ENCODE assay signal across 8 cellular contexts in the genomic region with DNA sequence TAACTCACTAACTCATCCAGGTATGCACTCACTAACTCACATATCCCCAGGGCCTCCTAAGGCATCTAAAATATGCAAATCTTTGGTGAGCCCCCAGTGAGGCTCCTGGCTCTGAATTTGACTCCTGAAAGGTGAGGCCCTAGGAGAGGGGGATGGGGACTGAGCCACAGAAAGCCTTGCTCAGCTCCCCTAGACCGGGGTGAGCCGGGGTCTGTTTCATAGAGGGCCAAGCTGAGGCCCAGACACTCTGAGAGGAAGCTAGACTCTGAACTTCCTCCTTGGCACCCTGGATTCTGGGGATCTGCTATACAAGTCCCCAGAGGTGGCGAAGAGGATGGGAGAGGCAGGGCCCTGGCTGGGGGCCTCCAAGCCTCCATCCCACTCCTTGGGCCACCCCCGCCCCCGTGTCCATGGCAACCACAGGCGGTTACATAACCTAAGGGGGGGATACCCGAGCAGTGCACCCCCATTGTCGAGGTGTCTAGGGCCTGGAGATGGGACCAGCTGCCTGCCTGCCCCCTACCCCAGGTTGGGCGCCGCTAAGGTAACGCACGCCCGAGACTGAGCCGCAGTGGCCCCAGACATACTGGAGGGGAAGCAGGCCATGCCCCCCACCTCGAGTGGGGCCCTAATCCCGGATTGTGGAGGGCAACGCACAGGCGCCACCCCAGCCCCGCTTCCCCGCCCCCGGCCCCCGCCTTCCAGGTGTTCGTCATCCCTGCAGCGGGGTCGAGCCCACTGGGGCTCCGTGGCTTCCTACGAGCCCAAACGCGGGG. TPM values are rescaled to one million over a fixed set of nuclear protein-coding genes. Genes with fewer than 3 reads are reported as not detected.
DNase-seq lines count a peak whose midpoint lies in the region; ATAC-seq, FAIRE-seq and TF ChIP-seq lines count a peak whose summit lies in the region.

No MANE protein-coding gene starts in this region.

- TF ChIP-seq CTCF in KMS-11 (conservative IDR thresholded peaks at IDR 0.05; ENCODE audit: low read depth, low read length) (no peak), keratinocyte (optimal IDR thresholded peaks at IDR 0.05 in 1 of 3, IDR thresholded peaks at IDR 0.05 in 1 of 3, conservative IDR thresholded peaks at IDR 0.05 in 1 of 3; ENCODE audit: extremely low read depth in 1 of 3, insufficient read depth in 2 of 3, low read length in 3 of 3) (no peak)

- H3K4me2 ChIP-seq in BLaER1 treated with 17β-estradiol and CSF1 and Interleukin-3, amounts not matched to agents 10 nM and 100 nM = peak overlapping the region; percentile 87 to 99 (median 96)
- H3K4me2 ChIP-seq in KMS-11 = peak overlapping the region; percentile 57
- peak overlapping the region; percentile 87 for H3K4me2 ChIP-seq in keratinocyte (ENCODE audit: control insufficient read depth, extremely low read depth, insufficient read depth, low read depth, low read length)

- H3K27me3 ChIP-seq in BLaER1 treated with 17β-estradiol and CSF1 and Interleukin-3, amounts not matched to agents 10 nM and 100 nM = no peaks in the 10 kb centered on the region
- H3K27me3 ChIP-seq in KMS-11 (ENCODE audit: insufficient read depth, low read depth) (no peaks in the 10 kb centered on the region), keratinocyte (ENCODE audit: control insufficient read depth, extremely low read depth, insufficient read depth, low read length) (no peaks in the 10 kb centered on the region), subcutaneous abdominal adipose tissue (ENCODE audit: control insufficient read depth in 5 of 5, insufficient read depth in 4 of 5, low read length in 5 of 5) (no peaks in the 10 kb centered on the region)

- peaks cover 22% of the 10 kb centered on the region for H3K4me1 Mint-ChIP-seq in activated naive CD8-positive, alpha-beta T cell treated with anti-CD3 and anti-CD28 coated beads, Interleukin-2, amount 10 ng/mL, durations not matched to agents 7 days and 5 days

- no peaks in the 10 kb centered on the region for H3K9me3 Mint-ChIP-seq in activated naive CD8-positive, alpha-beta T cell treated with anti-CD3 and anti-CD28 coated beads, Interleukin-2, amount 10 ng/mL, durations not matched to agents 7 days and 5 days

- H4K20me1 ChIP-seq in BLaER1 treated with 17β-estradiol and CSF1 and Interleukin-3, amounts not matched to agents 10 nM and 100 nM = peaks cover 0 to 17% (median 3%) of the 10 kb centered on the region in 11 experiments; a peak in 8 of 22 replicates
- H4K20me1 ChIP-seq in KMS-11 (ENCODE audit: insufficient read depth) = no peaks in the 10 kb centered on the region
- no peaks in the 10 kb centered on the region for H4K20me1 ChIP-seq in keratinocyte (ENCODE audit: control insufficient read depth, extremely low read depth, insufficient read depth, low read length)

- POLR2A ChIA-PET in activated naive CD8-positive, alpha-beta T cell treated with anti-CD3 and anti-CD28 coated beads, Interleukin-2, amount 10 ng/mL, durations not matched to agents 7 days and 5 days (lab: Charles Lee) = interaction anchor here (1.2 kb wide), 1 partner anchor 8 kb away, joined by 4 read pairs; no protein-coding TSS in a partner anchor

- peak overlapping the region; percentile 78 to 89 (median 85) for H3K9ac ChIP-seq in BLaER1 treated with 17β-estradiol and CSF1 and Interleukin-3, amounts not matched to agents 10 nM and 100 nM
- H3K9ac ChIP-seq in KMS-11 = peak overlapping the region; percentile 32; the same call in 1 of the 2 replicates
- peak overlapping the region; percentile 69 for H3K9ac ChIP-seq in keratinocyte (ENCODE audit: control insufficient read depth, extremely low read depth, insufficient read depth, low read length)
- peak overlapping the region in 4 of 5 donors; percentile 66 to 76 (median 72) for H3K9ac ChIP-seq in subcutaneous abdominal adipose tissue (ENCODE audit: low read length in 5 of 5)

- H3K36me3 ChIP-seq in BLaER1 treated with 17β-estradiol and CSF1 and Interleukin-3, amounts not matched to agents 10 nM and 100 nM = peaks cover 28 to 41% (median 34%) of the 10 kb centered on the region in 11 experiments
- no peaks in the 10 kb centered on the region for H3K36me3 ChIP-seq in KMS-11 (ENCODE audit: insufficient read depth)
- peaks cover 0 to 5% of the 10 kb centered on the region in 2 experiments for H3K36me3 ChIP-seq in keratinocyte (ENCODE audit: control insufficient read depth in 2 of 2, extremely low read depth in 1 of 2, insufficient read depth in 2 of 2, low read length in 2 of 2)
- peaks cover 0 to 12% (median 4%) of the 10 kb centered on the region in 5 donors for H3K36me3 ChIP-seq in subcutaneous abdominal adipose tissue (ENCODE audit: control insufficient read depth in 5 of 5, insufficient read depth in 5 of 5, low read length in 5 of 5)

- H3K4me3 Mint-ChIP-seq in activated naive CD8-positive, alpha-beta T cell treated with anti-CD3 and anti-CD28 coated beads, Interleukin-2, amount 10 ng/mL, durations not matched to agents 7 days and 5 days = peak overlapping the region; percentile 73

- dilution Hi-C loops in keratinocyte (cut with MboI; ENCODE audit: extremely low pct_ligation_motif_present, low sequenced_read_pairs) = no loop called here

- H2AFZ ChIP-seq in KMS-11 (ENCODE audit: low read depth) = peak overlapping the region; percentile 59
- peak overlapping the region; percentile 33 for H2AFZ ChIP-seq in keratinocyte (ENCODE audit: control insufficient read depth, low read length)

- H3K9me3 ChIP-seq in BLaER1 treated with 17β-estradiol and CSF1 and Interleukin-3, amounts not matched to agents 10 nM and 100 nM (replicated peaks in 1 of 11) = peaks cover 6 to 15% (median 14%) of the 10 kb centered on the region in 11 experiments; a peak in 21 of 22 replicates
- no peaks in the 10 kb centered on the region for H3K9me3 ChIP-seq in keratinocyte (ENCODE audit: control insufficient read depth, low read depth, low read length)
- peaks cover 0 to 4% (median 3%) of the 10 kb centered on the region in 5 donors for H3K9me3 ChIP-seq in subcutaneous abdominal adipose tissue (ENCODE audit: control insufficient read depth in 5 of 5, low read length in 5 of 5)

- peaks cover 41 to 64% (median 50%) of the 10 kb centered on the region in 10 experiments for H3K4me1 ChIP-seq in BLaER1 treated with 17β-estradiol and CSF1 and Interleukin-3, amounts not matched to agents 10 nM and 100 nM
- H3K4me1 ChIP-seq in KMS-11 (ENCODE audit: low read depth, poor library complexity, severe bottlenecking) = peaks cover 35% of the 10 kb centered on the region
- H3K4me1 ChIP-seq in keratinocyte (ENCODE audit: control insufficient read depth, extremely low read depth, insufficient read depth, low read length) = peaks cover 32% of the 10 kb centered on the region
- H3K4me1 ChIP-seq in subcutaneous abdominal adipose tissue (ENCODE audit: control insufficient read depth in 5 of 5, insufficient read depth in 5 of 5, low read length in 5 of 5) = peaks cover 3 to 49% (median 37%) of the 10 kb centered on the region in 5 donors

- DNase-seq in activated naive CD8-positive, alpha-beta T cell treated with anti-CD3 and anti-CD28 coated beads, Interleukin-2, amount 10 ng/mL, durations not matched to agents 7 days and 5 days = no peak
- DNase-seq in keratinocyte (ENCODE audit: low read depth, low spot score) (no peak), cerebellar cortex (ENCODE audit: low spot score) (no peak), left lobe of liver (ENCODE audit: low spot score) (no peak), glomerular visceral epithelial cell (ENCODE audit: extremely low spot score) (no peak)

- H3K9me1 ChIP-seq in keratinocyte (ENCODE audit: control insufficient read depth, extremely low read depth, insufficient read depth, low read length) = peaks cover 3% of the 10 kb centered on the region

- H3K79me2 ChIP-seq in KMS-11 (ENCODE audit: insufficient read depth, low read depth) (peaks cover 15% of the 10 kb centered on the region), keratinocyte (ENCODE audit: control insufficient read depth, insufficient read depth, low read length) (peaks cover 14% of the 10 kb centered on the region)

- no peaks in the 10 kb centered on the region for H3K27me3 Mint-ChIP-seq in activated naive CD8-positive, alpha-beta T cell treated with anti-CD3 and anti-CD28 coated beads, Interleukin-2, amount 10 ng/mL, durations not matched to agents 7 days and 5 days

- ATAC-seq in activated naive CD8-positive, alpha-beta T cell treated with anti-CD3 and anti-CD28 coated beads, Interleukin-2, amount 10 ng/mL, durations not matched to agents 7 days and 5 days (ENCODE audit: low read depth) = no peak
- no peak for ATAC-seq in left lobe of liver

- H3K27ac Mint-ChIP-seq in activated naive CD8-positive, alpha-beta T cell treated with anti-CD3 and anti-CD28 coated beads, Interleukin-2, amount 10 ng/mL, durations not matched to agents 7 days and 5 days = no peak overlapping the region

- H3K36me3 Mint-ChIP-seq in activated naive CD8-positive, alpha-beta T cell treated with anti-CD3 and anti-CD28 coated beads, Interleukin-2, amount 10 ng/mL, durations not matched to agents 7 days and 5 days = peaks cover 4% of the 10 kb centered on the region

- FAIRE-seq in keratinocyte (lab: Jason Lieb, UNC) = no peak

- H3K4me3 ChIP-seq in BLaER1 treated with 17β-estradiol and CSF1 and Interleukin-3, amounts not matched to agents 10 nM and 100 nM = peak overlapping the region; percentile 70 to 83 (median 74)
- H3K4me3 ChIP-seq in KMS-11 (IDR thresholded peaks at IDR 0.05; ENCODE audit: insufficient read depth, low read depth, low read length) = no peak overlapping the region
- H3K4me3 ChIP-seq in keratinocyte (ENCODE audit: control insufficient read depth in 2 of 3, extremely low read depth in 1 of 3, insufficient read depth in 2 of 3, low read depth in 1 of 3, low read length in 3 of 3) = peak overlapping the region; percentile 55 to 87 (median 64)
- peak overlapping the region; percentile 19 to 67 (median 62) for H3K4me3 ChIP-seq in subcutaneous abdominal adipose tissue (ENCODE audit: low read depth in 1 of 5, low read length in 5 of 5)

- peak overlapping the region; percentile 61 to 92 (median 77) for H3K27ac ChIP-seq in BLaER1 treated with 17β-estradiol and CSF1 and Interleukin-3, amounts not matched to agents 10 nM and 100 nM
- H3K27ac ChIP-seq in KMS-11 (no peak overlapping the region), keratinocyte (ENCODE audit: control insufficient read depth, insufficient read depth, low read length) (peak overlapping the region; percentile 36), subcutaneous abdominal adipose tissue (ENCODE audit: low read depth, low read length) (no peak overlapping the region)

RNA-seq across cellular contexts. Expression of a gene that starts 0.6 kb away (rescaled TPM):
- 10 to 100 TPM; 12.4 to 12.9 TPM for total RNA-seq in activated naive CD8-positive, alpha-beta T cell treated with anti-CD3 and anti-CD28 coated beads, Interleukin-2, amount 10 ng/mL, durations not matched to agents 7 days and 5 days
- 4.1 to 11.2 TPM (median 8.7 TPM) in 3 replicates for polyA plus RNA-seq in keratinocyte
- 1.3 TPM for polyA plus RNA-seq in keratinocyte (2011; ENCODE audit: low read depth)
- polyA plus RNA-seq in keratinocyte (2011; cell fraction: cytosol; rRNA removed) = 5.4 and 16.0 TPM in 2 replicates
- 4.7 and 6.7 TPM in 2 replicates for polyA plus RNA-seq in keratinocyte (2011; cell fraction: nucleus; rRNA removed)
- polyA plus RNA-seq in keratinocyte (2012; ENCODE audit: low replicate concordance) = 6.0 and 12.8 TPM in 2 replicates
- polyA minus RNA-seq in keratinocyte = 5.0 to 9.3 TPM (median 7.3 TPM) in 3 replicates
- polyA minus RNA-seq in keratinocyte (2011; cell fraction: cytosol; rRNA and poly(A)+ RNA removed) = 29.9 TPM
- polyA minus RNA-seq in keratinocyte (2011; cell fraction: nucleus; rRNA and poly(A)+ RNA removed) = 6.6 and 7.1 TPM in 2 replicates
- 18.4 TPM for total RNA-seq in left lobe of liver

RNA-seq across cellular contexts. Expression of a gene that starts 3.1 kb away (rescaled TPM):
- total RNA-seq in activated naive CD8-positive, alpha-beta T cell treated with anti-CD3 and anti-CD28 coated beads, Interleukin-2, amount 10 ng/mL, durations not matched to agents 7 days and 5 days = 10 to 100 TPM; 88.0 to 92.8 TPM
- 49.2 to 63.7 TPM (median 59.6 TPM) in 3 replicates for polyA plus RNA-seq in keratinocyte
- 22.3 TPM for polyA plus RNA-seq in keratinocyte (2011; ENCODE audit: low read depth)
- polyA plus RNA-seq in keratinocyte (2011; cell fraction: cytosol; rRNA removed) = 38.9 and 50.4 TPM in 2 replicates
- polyA plus RNA-seq in keratinocyte (2011; cell fraction: nucleus; rRNA removed) = 20.5 and 21.4 TPM in 2 replicates
- polyA plus RNA-seq in keratinocyte (2012; ENCODE audit: low replicate concordance) = 51.2 and 60.5 TPM in 2 replicates
- polyA minus RNA-seq in keratinocyte = 10.4 to 18.1 TPM (median 15.6 TPM) in 3 replicates
- 43.7 TPM for polyA minus RNA-seq in keratinocyte (2011; cell fraction: cytosol; rRNA and poly(A)+ RNA removed)
- 2.7 and 7.0 TPM in 2 replicates for polyA minus RNA-seq in keratinocyte (2011; cell fraction: nucleus; rRNA and poly(A)+ RNA removed)
- total RNA-seq in left lobe of liver = 148 TPM

RNA-seq across cellular contexts. Expression of a gene that starts 6.8 kb away (rescaled TPM):
- total RNA-seq in activated naive CD8-positive, alpha-beta T cell treated with anti-CD3 and anti-CD28 coated beads, Interleukin-2, amount 10 ng/mL, durations not matched to agents 7 days and 5 days = 10 to 100 TPM; 44.1 to 46.7 TPM
- 59.4 to 75.4 TPM (median 62.8 TPM) in 3 replicates for polyA plus RNA-seq in keratinocyte
- 98.4 TPM for polyA plus RNA-seq in keratinocyte (2011; ENCODE audit: low read depth)
- 53.1 and 66.9 TPM in 2 replicates for polyA plus RNA-seq in keratinocyte (2011; cell fraction: cytosol; rRNA removed)
- polyA plus RNA-seq in keratinocyte (2011; cell fraction: nucleus; rRNA removed) = 42.5 and 44.9 TPM in 2 replicates
- 53.8 and 90.6 TPM in 2 replicates for polyA plus RNA-seq in keratinocyte (2012; ENCODE audit: low replicate concordance)
- polyA minus RNA-seq in keratinocyte = 16.9 to 30.2 TPM (median 19.6 TPM) in 3 replicates
- 26.1 TPM for polyA minus RNA-seq in keratinocyte (2011; cell fraction: cytosol; rRNA and poly(A)+ RNA removed)
- 6.9 and 13.9 TPM in 2 replicates for polyA minus RNA-seq in keratinocyte (2011; cell fraction: nucleus; rRNA and poly(A)+ RNA removed)
- total RNA-seq in left lobe of liver = 10.9 TPM

RNA-seq across cellular contexts. Expression of a gene that starts 20.9 kb away (rescaled TPM):
- 1 to 10 TPM; 5.7 to 5.8 TPM for total RNA-seq in activated naive CD8-positive, alpha-beta T cell treated with anti-CD3 and anti-CD28 coated beads, Interleukin-2, amount 10 ng/mL, durations not matched to agents 7 days and 5 days
- 0.30 to 0.41 TPM (median 0.39 TPM) in 3 replicates for polyA plus RNA-seq in keratinocyte
- polyA plus RNA-seq in keratinocyte (2011; ENCODE audit: low read depth) = 0.14 TPM
- polyA plus RNA-seq in keratinocyte (2011; cell fraction: cytosol; rRNA removed) = 0.16 TPM in 2 replicates
- 1.4 and 1.6 TPM in 2 replicates for polyA plus RNA-seq in keratinocyte (2011; cell fraction: nucleus; rRNA removed)
- polyA plus RNA-seq in keratinocyte (2012; ENCODE audit: low replicate concordance) = 0.26 and 0.32 TPM in 2 replicates
- 0.16 to 0.89 TPM (median 0.67 TPM) in 3 replicates for polyA minus RNA-seq in keratinocyte
- not detected for polyA minus RNA-seq in keratinocyte (2011; cell fraction: cytosol; rRNA and poly(A)+ RNA removed)
- polyA minus RNA-seq in keratinocyte (2011; cell fraction: nucleus; rRNA and poly(A)+ RNA removed) = 0.32 and 0.85 TPM in 2 replicates
- 0.48 TPM for total RNA-seq in left lobe of liver

RNA-seq across cellular contexts. Expression of a gene that starts 32.1 kb away (rescaled TPM):
- total RNA-seq in activated naive CD8-positive, alpha-beta T cell treated with anti-CD3 and anti-CD28 coated beads, Interleukin-2, amount 10 ng/mL, durations not matched to agents 7 days and 5 days = 10 to 100 TPM; 19.5 to 23.1 TPM
- 1.1 to 2.7 TPM (median 1.6 TPM) in 3 replicates for polyA plus RNA-seq in keratinocyte
- 1.1 TPM for polyA plus RNA-seq in keratinocyte (2011; ENCODE audit: low read depth)
- 0.32 and 0.70 TPM in 2 replicates for polyA plus RNA-seq in keratinocyte (2011; cell fraction: cytosol; rRNA removed)
- polyA plus RNA-seq in keratinocyte (2011; cell fraction: nucleus; rRNA removed) = 8.1 and 9.2 TPM in 2 replicates
- 1.9 and 3.0 TPM in 2 replicates for polyA plus RNA-seq in keratinocyte (2012; ENCODE audit: low replicate concordance)
- 1.3 to 2.8 TPM (median 1.9 TPM) in 3 replicates for polyA minus RNA-seq in keratinocyte
- polyA minus RNA-seq in keratinocyte (2011; cell fraction: cytosol; rRNA and poly(A)+ RNA removed) = 2.1 TPM
- polyA minus RNA-seq in keratinocyte (2011; cell fraction: nucleus; rRNA and poly(A)+ RNA removed) = 4.0 and 4.8 TPM in 2 replicates
- 9.6 TPM for total RNA-seq in left lobe of liver

Comparison
In these comparisons a context has a peak if more than half of its experiments do, and no peak if none do; other contexts are left out.
1. H3K27ac ChIP-seq: peak in BLaER1 treated with 17β-estradiol and CSF1 and Interleukin-3, amounts not matched to agents 10 nM and 100 nM (11 of 11) and keratinocyte (single experiment); none in KMS-11 (single experiment) and subcutaneous abdominal adipose tissue (single experiment).
2. H3K9ac ChIP-seq: peak in every context shown above with its lines; median percentile 85 in BLaER1 treated with 17β-estradiol and CSF1 and Interleukin-3, amounts not matched to agents 10 nM and 100 nM; 72 in subcutaneous abdominal adipose tissue; 69 in keratinocyte; 32 in KMS-11.
3. Peak in every context shown above with its lines, with median percentiles within 50 percentile points of each other: H3K4me2 ChIP-seq.